Comparison of ENCODE assay signal across 26 cellular contexts in genomic region chr5:35880166-35880565, GRCh38. TPM values are rescaled to one million over a fixed set of nuclear protein-coding genes. Genes with fewer than 3 reads are reported as not detected.
A peak's percentile ranks its signal among the peaks of the same experiment; 100 is the strongest.
DNase-seq lines count a peak whose midpoint lies in the region; ATAC-seq, FAIRE-seq and TF ChIP-seq lines count a peak whose summit lies in the region.
"Had no signal": no experiment of that assay in that cellular context is flagged by ENCODE, and none has a peak within 500 bp of the region (broad histone marks: within the 10 kb centered on the region; RNA-seq: fewer than 3 reads in every experiment).

No MANE protein-coding gene starts in this region.

- H3K9ac ChIP-seq in astrocyte (ENCODE audit: low read length): no peak overlapping the region
- no peak overlapping the region for H3K9ac ChIP-seq in endodermal cell (ENCODE audit: extremely low read depth, low read length, poor library complexity, severe bottlenecking)
- H3K9ac ChIP-seq: parathyroid adenoma had no signal

- H3K27me3 ChIP-seq in DOHH2 (ENCODE audit: control insufficient read depth, low read length) (no peaks in the 10 kb centered on the region), astrocyte (ENCODE audit: insufficient read depth, low read length) (no peaks in the 10 kb centered on the region), endodermal cell (ENCODE audit: control insufficient read depth, insufficient read depth, low read length, poor library complexity, severe bottlenecking) (no peaks in the 10 kb centered on the region)
- H3K27me3 ChIP-seq: heart right ventricle, sigmoid colon had no signal

- peaks cover 71% of the 10 kb centered on the region for H3K36me3 ChIP-seq in DOHH2 (ENCODE audit: control insufficient read depth, low read length)
- H3K36me3 ChIP-seq in OCI-LY7 (ENCODE audit: insufficient read depth, low read length): peaks cover 73% of the 10 kb centered on the region
- H3K36me3 ChIP-seq in astrocyte (ENCODE audit: insufficient read depth, low read length): no peaks in the 10 kb centered on the region
- no peaks in the 10 kb centered on the region for H3K36me3 ChIP-seq in endodermal cell (ENCODE audit: control insufficient read depth, insufficient read depth, low read length)
- H3K36me3 ChIP-seq: heart right ventricle, sigmoid colon had no signal

- POLR2A ChIA-PET in activated CD8-positive, alpha-beta T cell treated with anti-CD3 and anti-CD28 coated beads for 36 hours (lab: Charles Lee): interaction anchor here (1.0 to 5.6 kb wide), 6 partner anchors 14 to 58 kb away, joined by 3 to 34 read pairs (median 10); no protein-coding TSS in a partner anchor
- POLR2A ChIA-PET in activated CD8-positive, alpha-beta T cell treated with anti-CD3 and anti-CD28 coated beads, Interleukin-2, amount 10 ng/mL, durations not matched to agents 7 days and 5 days (lab: Charles Lee): interaction anchor here (1.2 to 1.7 kb wide), 4 partner anchors 10 to 25 kb away, joined by 4 to 6 read pairs (median 4); no protein-coding TSS in a partner anchor
- POLR2A ChIA-PET in OCI-LY7 (lab: Charles Lee): interaction anchor here (0.6 to 6.9 kb wide), 10 partner anchors 7 to 196 kb away, joined by 3 to 104 read pairs (median 4); partner anchors contain the start of gene IL7R

- H3K9me2 ChIP-seq in DOHH2 (replicated peaks; ENCODE audit: control insufficient read depth, low read length): no peaks in the 10 kb centered on the region
- H3K9me2 ChIP-seq in OCI-LY7 (ENCODE audit: insufficient read depth, low read length): no peaks in the 10 kb centered on the region

- no peak for DNase-seq in activated CD8-positive, alpha-beta T cell treated with anti-CD3 and anti-CD28 coated beads for 36 hours
- no peak for DNase-seq in activated CD8-positive, alpha-beta T cell treated with anti-CD3 and anti-CD28 coated beads, Interleukin-2, amount 10 ng/mL, durations not matched to agents 7 days and 5 days
- DNase-seq in OCI-LY7 (ENCODE audit: low spot score) (no peak), astrocyte (ENCODE audit: low read depth) (no peak), endodermal cell (no peak), iPS-NIHi7 (ENCODE audit: extremely low spot score) (no peak)
- DNase-seq: HCEC 1CT; heart right ventricle; lower lobe of right lung; NCI-H1092 treated with DMSO at 0.1 percent for 48 hours; NCI-H2081 treated with DMSO at 0.1 percent for 48 hours; NK-92 treated with Interleukin-12 subunit alpha and Interleukin-12 subunit beta, amount 100 ng/mL, for 24 hours; sigmoid colon had no signal

- no peaks in the 10 kb centered on the region for H4K20me1 ChIP-seq in DOHH2 (ENCODE audit: control insufficient read depth, insufficient read depth, low read depth, low read length)
- H4K20me1 ChIP-seq in OCI-LY7 (ENCODE audit: insufficient read depth, low read length): no peaks in the 10 kb centered on the region
- no peaks in the 10 kb centered on the region for H4K20me1 ChIP-seq in astrocyte (ENCODE audit: insufficient read depth, low read length)

- H3K4me2 ChIP-seq in DOHH2 (ENCODE audit: low read length) (peak overlapping the region; percentile 44), OCI-LY7 (ENCODE audit: low read length) (peak overlapping the region; percentile 22), astrocyte (ENCODE audit: low read length) (no peak overlapping the region)

- H3K27ac ChIP-seq in DOHH2 (ENCODE audit: low read depth, low read length) (peak overlapping the region; percentile 51), OCI-LY7 (ENCODE audit: low read depth, low read length, poor library complexity, severe bottlenecking) (peak overlapping the region; percentile 25), astrocyte (ENCODE audit: low read depth, low read length) (no peak overlapping the region), endodermal cell (ENCODE audit: low read depth, low read length) (no peak overlapping the region)
- H3K27ac ChIP-seq: heart right ventricle, lower lobe of right lung, parathyroid adenoma, sigmoid colon had no signal

- H3K27ac Mint-ChIP-seq in activated CD8-positive, alpha-beta T cell treated with anti-CD3 and anti-CD28 coated beads for 36 hours: peak overlapping the region; percentile 67
- no peak overlapping the region for H3K27ac Mint-ChIP-seq in activated CD8-positive, alpha-beta T cell treated with anti-CD3 and anti-CD28 coated beads, Interleukin-2, amount 10 ng/mL, durations not matched to agents 7 days and 5 days
- H3K27ac Mint-ChIP-seq in astrocyte (ENCODE audit: unreplicated experiment): no peak overlapping the region
- H3K27ac Mint-ChIP-seq in endodermal cell: no peak overlapping the region
- H3K27ac Mint-ChIP-seq: type B pancreatic cell had no signal

- H3K4me3 Mint-ChIP-seq in activated CD8-positive, alpha-beta T cell treated with anti-CD3 and anti-CD28 coated beads for 36 hours: no peak overlapping the region
- H3K4me3 Mint-ChIP-seq in activated CD8-positive, alpha-beta T cell treated with anti-CD3 and anti-CD28 coated beads, Interleukin-2, amount 10 ng/mL, durations not matched to agents 7 days and 5 days: no peak overlapping the region
- H3K4me3 Mint-ChIP-seq in astrocyte (ENCODE audit: unreplicated experiment): peak overlapping the region; percentile 23
- H3K4me3 Mint-ChIP-seq in endodermal cell: no peak overlapping the region
- H3K4me3 Mint-ChIP-seq: stimulated activated naive CD8-positive, alpha-beta T cell treated with anti-CD3 and anti-CD28 coated beads, Interleukin-15, Interleukin-2, amounts not matched to agents 100 ng/mL and 50 ng/mL, for 24 hours; type B pancreatic cell had no signal

- peaks cover 61% of the 10 kb centered on the region for H3K36me3 Mint-ChIP-seq in activated CD8-positive, alpha-beta T cell treated with anti-CD3 and anti-CD28 coated beads for 36 hours (ENCODE audit: low read depth)
- H3K36me3 Mint-ChIP-seq in activated CD8-positive, alpha-beta T cell treated with anti-CD3 and anti-CD28 coated beads, Interleukin-2, amount 10 ng/mL, durations not matched to agents 7 days and 5 days (ENCODE audit: low read depth): peaks cover 60% of the 10 kb centered on the region
- H3K36me3 Mint-ChIP-seq in astrocyte (ENCODE audit: low read depth, unreplicated experiment) (peaks cover 2% of the 10 kb centered on the region), endodermal cell (ENCODE audit: low read depth) (no peaks in the 10 kb centered on the region)
- H3K36me3 Mint-ChIP-seq: type B pancreatic cell had no signal

- H3K4me1 Mint-ChIP-seq in activated CD8-positive, alpha-beta T cell treated with anti-CD3 and anti-CD28 coated beads for 36 hours (ENCODE audit: low read depth): peaks cover 83% of the 10 kb centered on the region
- peaks cover 73% of the 10 kb centered on the region for H3K4me1 Mint-ChIP-seq in activated CD8-positive, alpha-beta T cell treated with anti-CD3 and anti-CD28 coated beads, Interleukin-2, amount 10 ng/mL, durations not matched to agents 7 days and 5 days (ENCODE audit: low read depth)
- H3K4me1 Mint-ChIP-seq in astrocyte (ENCODE audit: low read depth, unreplicated experiment) (peaks cover 50% of the 10 kb centered on the region), endodermal cell (peaks cover 5% of the 10 kb centered on the region)

- no TSS peak for BruUV-seq in OCI-LY7 (replicated peaks; lab: Mats Ljungman, UMichigan)

- H3K9me3 Mint-ChIP-seq in activated CD8-positive, alpha-beta T cell treated with anti-CD3 and anti-CD28 coated beads for 36 hours: peaks cover 5% of the 10 kb centered on the region
- no peaks in the 10 kb centered on the region for H3K9me3 Mint-ChIP-seq in activated CD8-positive, alpha-beta T cell treated with anti-CD3 and anti-CD28 coated beads, Interleukin-2, amount 10 ng/mL, durations not matched to agents 7 days and 5 days (ENCODE audit: insufficient read depth)
- H3K9me3 Mint-ChIP-seq in astrocyte (ENCODE audit: unreplicated experiment): no peaks in the 10 kb centered on the region
- H3K9me3 Mint-ChIP-seq in endodermal cell: no peaks in the 10 kb centered on the region

- no peaks in the 10 kb centered on the region for H3K9me3 ChIP-seq in DOHH2 (ENCODE audit: control insufficient read depth, insufficient read depth, low read length)
- H3K9me3 ChIP-seq in OCI-LY7 (ENCODE audit: low read length): peaks cover 5% of the 10 kb centered on the region; the same call in 1 of the 2 replicates
- no peaks in the 10 kb centered on the region for H3K9me3 ChIP-seq in astrocyte (ENCODE audit: insufficient read depth, low read depth, low read length)
- no peaks in the 10 kb centered on the region for H3K9me3 ChIP-seq in endodermal cell (ENCODE audit: control insufficient read depth, low read length)
- H3K9me3 ChIP-seq: heart right ventricle, lower lobe of right lung, sigmoid colon had no signal

- TF ChIP-seq CTCF in activated CD8-positive, alpha-beta T cell treated with anti-CD3 and anti-CD28 coated beads for 36 hours (IDR thresholded peaks at IDR 0.05): no peak
- TF ChIP-seq CTCF in DOHH2 (IDR thresholded peaks at IDR 0.05; ENCODE audit: low read depth, low read length, poor library complexity, severe bottlenecking) (no peak), OCI-LY7 (conservative IDR thresholded peaks at IDR 0.05; ENCODE audit: low read length) (no peak), astrocyte (IDR thresholded peaks at IDR 0.05; ENCODE audit: insufficient read depth, low read depth, low read length) (no peak), endodermal cell (conservative IDR thresholded peaks at IDR 0.05) (no peak)

- H3K79me2 ChIP-seq in DOHH2 (ENCODE audit: control insufficient read depth, low read length) (no peaks in the 10 kb centered on the region), OCI-LY7 (ENCODE audit: insufficient read depth, low read depth, low read length) (no peaks in the 10 kb centered on the region), astrocyte (ENCODE audit: insufficient read depth, low read length) (no peaks in the 10 kb centered on the region)
- H3K79me2 ChIP-seq: parathyroid adenoma had no signal

- peaks cover 20% of the 10 kb centered on the region for H3F3A ChIP-seq in DOHH2 (ENCODE audit: control insufficient read depth, insufficient read depth)

- H2AFZ ChIP-seq in OCI-LY7 (ENCODE audit: low read length) (no peak overlapping the region), astrocyte (ENCODE audit: low read depth, low read length) (no peak overlapping the region)
- H2AFZ ChIP-seq: parathyroid adenoma had no signal

- H3K27me3 Mint-ChIP-seq in activated CD8-positive, alpha-beta T cell treated with anti-CD3 and anti-CD28 coated beads for 36 hours: no peaks in the 10 kb centered on the region
- H3K27me3 Mint-ChIP-seq in activated CD8-positive, alpha-beta T cell treated with anti-CD3 and anti-CD28 coated beads, Interleukin-2, amount 10 ng/mL, durations not matched to agents 7 days and 5 days (ENCODE audit: low read depth): no peaks in the 10 kb centered on the region
- H3K27me3 Mint-ChIP-seq in astrocyte (ENCODE audit: low read depth, unreplicated experiment) (no peaks in the 10 kb centered on the region), endodermal cell (ENCODE audit: insufficient read depth) (peaks cover 4% of the 10 kb centered on the region)
- H3K27me3 Mint-ChIP-seq: stimulated activated naive CD8-positive, alpha-beta T cell treated with anti-CD3 and anti-CD28 coated beads, Interleukin-15, Interleukin-2, amounts not matched to agents 100 ng/mL and 50 ng/mL, for 24 hours had no signal

- CTCF ChIA-PET in activated CD8-positive, alpha-beta T cell treated with anti-CD3 and anti-CD28 coated beads for 36 hours (lab: Charles Lee): interaction anchor here (0.7 to 1.9 kb wide), 8 partner anchors 15 to 229 kb away, joined by 3 to 9 read pairs (median 5); no protein-coding TSS in a partner anchor
- CTCF ChIA-PET in activated CD8-positive, alpha-beta T cell treated with anti-CD3 and anti-CD28 coated beads, Interleukin-2, amount 10 ng/mL, durations not matched to agents 7 days and 5 days (lab: Charles Lee): interaction anchor here (1.0 to 4.0 kb wide), 8 partner anchors 11 to 100 kb away, joined by 3 to 19 read pairs (median 7); partner anchors contain the start of gene IL7R
- CTCF ChIA-PET in OCI-LY7 (lab: Charles Lee; ENCODE audit: unreplicated experiment): interaction anchor here (0.8 to 1.2 kb wide), 2 partner anchors 14 to 56 kb away, joined by 4 read pairs; no protein-coding TSS in a partner anchor

- H3K4me1 ChIP-seq in DOHH2 (ENCODE audit: control insufficient read depth, low read length) (peaks cover 85% of the 10 kb centered on the region), OCI-LY7 (ENCODE audit: insufficient read depth, low read length, poor library complexity, severe bottlenecking) (peaks cover 72% of the 10 kb centered on the region), astrocyte (ENCODE audit: insufficient read depth, low read length) (peaks cover 18% of the 10 kb centered on the region), endodermal cell (ENCODE audit: control insufficient read depth, insufficient read depth, low read length) (no peaks in the 10 kb centered on the region)
- H3K4me1 ChIP-seq: parathyroid adenoma, sigmoid colon had no signal

- FAIRE-seq in astrocyte (lab: Jason Lieb, UNC): no peak
- FAIRE-seq: colon, D721Med, endometrium, G401.6, islet of Langerhans had no signal

- intact Hi-C loops in activated CD8-positive, alpha-beta T cell treated with anti-CD3 and anti-CD28 coated beads for 36 hours (cut with micrococcal nuclease): no loop called here
- intact Hi-C loops in OCI-LY7 (cut with micrococcal nuclease; ENCODE audit: unreplicated experiment): no loop called here

- H3K4me3 ChIP-seq in DOHH2 (ENCODE audit: low read length): peak overlapping the region; percentile 18
- H3K4me3 ChIP-seq in OCI-LY7 (ENCODE audit: low read depth, low read length, poor library complexity, severe bottlenecking): no peak overlapping the region
- H3K4me3 ChIP-seq in astrocyte (ENCODE audit: insufficient read depth, low read depth, low read length): no peak overlapping the region
- no peak overlapping the region for H3K4me3 ChIP-seq in endodermal cell (ENCODE audit: low read length)
- H3K4me3 ChIP-seq: heart right ventricle, lower lobe of right lung, sigmoid colon had no signal

- no peak for ATAC-seq in activated CD8-positive, alpha-beta T cell treated with anti-CD3 and anti-CD28 coated beads for 36 hours
- no peak for ATAC-seq in activated CD8-positive, alpha-beta T cell treated with anti-CD3 and anti-CD28 coated beads, Interleukin-2, amount 10 ng/mL, durations not matched to agents 7 days and 5 days
- ATAC-seq in GM18870 (IDR thresholded peaks at IDR 0.05; ENCODE audit: unreplicated experiment): no peak
- ATAC-seq: activated CD4-positive, CD25-positive, alpha-beta regulatory T cell treated with anti-CD3 and anti-CD28 coated beads, Interleukin-2, amount 50 U/mL, for 24 hours; heart right ventricle; lower lobe of right lung; Right ventricle myocardium inferior had no signal

- 80 to 93% methylated on average over 1 of the region's 1 CpG for WGBS in endodermal cell (ENCODE audit: insufficient coverage in 1 of 2, insufficient read length in 1 of 2), 2 experiments

RNA-seq across cellular contexts. Expression of gene IL7R, which starts 23.5 kb away (rescaled TPM):
- 100 to 1,000 TPM; 136 to 142 TPM for total RNA-seq in activated CD8-positive, alpha-beta T cell treated with anti-CD3 and anti-CD28 coated beads for 36 hours
- total RNA-seq in activated CD8-positive, alpha-beta T cell treated with anti-CD3 and anti-CD28 coated beads, Interleukin-2, amount 10 ng/mL, durations not matched to agents 7 days and 5 days: 10 to 100 TPM; 45.4 to 48.4 TPM
- 59.9 and 62.2 TPM in 2 replicates for total RNA-seq in OCI-LY7 (2014; rRNA removed; shearing (Covaris generic))
- total RNA-seq in OCI-LY7 (2022) (4.6 and 4.7 TPM in 2 replicates), astrocyte (5.6 and 10.8 TPM in 2 replicates), endodermal cell (under 1 TPM; 0.69 to 0.79 TPM)
- 0.18 TPM for polyA plus RNA-seq in endodermal cell (2013, experiment 1 of 2)
- polyA plus RNA-seq in endodermal cell (2013, experiment 2 of 2): 0.79 TPM
- total RNA-seq: NCI-H460 had no signal

RNA-seq across cellular contexts. Expression of gene CAPSL, which starts 58.3 kb away (rescaled TPM):
- under 1 TPM; 0.43 to 0.56 TPM for total RNA-seq in activated CD8-positive, alpha-beta T cell treated with anti-CD3 and anti-CD28 coated beads for 36 hours
- total RNA-seq in activated CD8-positive, alpha-beta T cell treated with anti-CD3 and anti-CD28 coated beads, Interleukin-2, amount 10 ng/mL, durations not matched to agents 7 days and 5 days: not detected
- 4.7 and 5.4 TPM in 2 replicates for total RNA-seq in OCI-LY7 (2014; rRNA removed; shearing (Covaris generic))
- total RNA-seq in OCI-LY7 (2022): not detected in 2 replicates
- not detected in 2 replicates for total RNA-seq in astrocyte
- total RNA-seq in endodermal cell: not detected
- not detected for polyA plus RNA-seq in endodermal cell (2013, experiment 1 of 2)
- polyA plus RNA-seq in endodermal cell (2013, experiment 2 of 2): not detected
- total RNA-seq: heart right ventricle, NCI-H460, Right ventricle myocardium inferior, sigmoid colon had no signal
- polyA plus RNA-seq: heart right ventricle, sigmoid colon had no signal

Comparison
In these comparisons a context has a peak if more than half of its experiments do, and no peak if none do; other contexts are left out.
1. H3K27ac ChIP-seq: peak in DOHH2 (single experiment) and OCI-LY7 (single experiment); none in astrocyte (single experiment) and endodermal cell (single experiment).